18 cellular contexts compared by ENCODE assay signal in the genomic region with DNA sequence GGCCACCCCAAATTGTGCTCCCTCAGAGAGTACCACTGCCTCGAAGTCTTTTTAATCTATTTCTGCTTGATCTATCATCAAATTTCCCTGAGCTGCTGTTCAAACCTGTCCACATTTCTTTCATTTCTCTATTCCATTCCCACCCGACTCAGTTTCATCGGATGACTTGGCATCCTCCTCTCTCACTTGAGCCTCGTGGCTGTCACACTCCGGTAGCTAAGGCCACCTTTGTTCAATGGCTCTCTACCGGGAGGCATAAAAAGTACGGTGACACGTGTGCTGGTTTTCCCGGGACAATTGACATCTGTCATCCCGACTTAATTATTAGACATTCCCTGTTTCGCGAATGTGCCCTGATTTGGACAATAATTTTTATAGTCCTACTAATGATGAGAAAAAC. TPM values are rescaled to one million over a fixed set of nuclear protein-coding genes. Genes with fewer than 3 reads are reported as not detected.
DNase-seq lines count a peak whose midpoint lies in the region; ATAC-seq and TF ChIP-seq lines count a peak whose summit lies in the region.
"Had no signal": no experiment of that assay in that cellular context is flagged by ENCODE, and none has a peak within 500 bp of the region (broad histone marks: within the 10 kb centered on the region; RNA-seq: fewer than 3 reads in every experiment).

No MANE protein-coding gene starts in this region.

- H3K36me3 ChIP-seq in ACC112 (ENCODE audit: insufficient read depth, low read length) = no peaks in the 10 kb centered on the region

- H3K9me3 Mint-ChIP-seq in glutamatergic neuron (ENCODE audit: unreplicated experiment) = no peaks in the 10 kb centered on the region
- H3K9me3 Mint-ChIP-seq in activated CD4-positive, alpha-beta T cell treated with anti-CD3 and anti-CD28 coated beads for 36 hours (ENCODE audit: low read depth) = peaks cover 4% of the 10 kb centered on the region

- peak overlapping the region; percentile 44 for H3K4me3 Mint-ChIP-seq in glutamatergic neuron (ENCODE audit: unreplicated experiment)
- no peak overlapping the region for H3K4me3 Mint-ChIP-seq in activated CD4-positive, alpha-beta T cell treated with anti-CD3 and anti-CD28 coated beads for 36 hours
- H3K4me3 Mint-ChIP-seq: GM23338; T-helper 2 cell treated with Interferon-gamma antibody and Interleukin-4, amounts not matched to agents 5 μg/mL and 100 μg/mL, for 36 hours had no signal

- H3K79me2 ChIP-seq in ACC112 (ENCODE audit: control insufficient read depth, insufficient read depth, low read length, unreplicated experiment) = no peaks in the 10 kb centered on the region

- POLR2A ChIA-PET in activated CD4-positive, alpha-beta T cell treated with anti-CD3 and anti-CD28 coated beads for 36 hours (lab: Charles Lee) = no interaction called here

- intact Hi-C loops in activated CD4-positive, alpha-beta T cell treated with anti-CD3 and anti-CD28 coated beads for 36 hours (cut with DNase I, micrococcal nuclease) = loop anchor here in 1 of 2 experiments (5.0 to 10.0 kb wide), 2 partner anchors 159 to 271 kb away; no protein-coding TSS in a partner anchor

- H3K27me3 ChIP-seq in ACC112 (ENCODE audit: insufficient read depth, low read length) = peaks cover 17% of the 10 kb centered on the region; the same call in 1 of the 2 replicates

- no peak overlapping the region; the same call in 1 of the 2 replicates for H3K4me3 ChIP-seq in ACC112 (ENCODE audit: low read depth, low read length)
- H3K4me3 ChIP-seq: GM23338 had no signal

- CTCF ChIA-PET in activated CD4-positive, alpha-beta T cell treated with anti-CD3 and anti-CD28 coated beads for 36 hours (lab: Charles Lee) = interaction anchor here (0.6 to 1.2 kb wide), 2 partner anchors 20 to 159 kb away, joined by 3 to 4 read pairs; no protein-coding TSS in a partner anchor

- H3K4me1 Mint-ChIP-seq in glutamatergic neuron (ENCODE audit: low read depth, unreplicated experiment) = peaks cover 18% of the 10 kb centered on the region
- peaks cover 1% of the 10 kb centered on the region for H3K4me1 Mint-ChIP-seq in activated CD4-positive, alpha-beta T cell treated with anti-CD3 and anti-CD28 coated beads for 36 hours

- peaks cover 24% of the 10 kb centered on the region for H3K4me1 ChIP-seq in ACC112 (ENCODE audit: control insufficient read depth, insufficient read depth, low read length, unreplicated experiment)

- H3K36me3 Mint-ChIP-seq in glutamatergic neuron (ENCODE audit: unreplicated experiment) = no peaks in the 10 kb centered on the region
- H3K36me3 Mint-ChIP-seq in activated CD4-positive, alpha-beta T cell treated with anti-CD3 and anti-CD28 coated beads for 36 hours (ENCODE audit: low read depth) = no peaks in the 10 kb centered on the region

- H2AFZ ChIP-seq in ACC112 (ENCODE audit: low read length, unreplicated experiment) = no peak overlapping the region
- H2AFZ ChIP-seq: GM23338 had no signal

- H3K27ac Mint-ChIP-seq in glutamatergic neuron (ENCODE audit: unreplicated experiment) = no peak overlapping the region
- H3K27ac Mint-ChIP-seq in activated CD4-positive, alpha-beta T cell treated with anti-CD3 and anti-CD28 coated beads for 36 hours = no peak overlapping the region
- H3K27ac Mint-ChIP-seq: GM23338; T-helper 2 cell treated with Interferon-gamma antibody and Interleukin-4, amounts not matched to agents 5 μg/mL and 100 μg/mL, for 36 hours had no signal

- no peak for ATAC-seq in GM18868 (IDR thresholded peaks at IDR 0.05; ENCODE audit: unreplicated experiment)
- ATAC-seq in activated CD4-positive, alpha-beta T cell treated with anti-CD3 and anti-CD28 coated beads for 36 hours = no peak
- ATAC-seq: GM23338 had no signal

- TF ChIP-seq CTCF in glutamatergic neuron (IDR thresholded peaks at IDR 0.05; ENCODE audit: partially characterized antibody, unreplicated experiment) = no peak

- H3K27me3 Mint-ChIP-seq in glutamatergic neuron (ENCODE audit: unreplicated experiment) = no peaks in the 10 kb centered on the region
- peaks cover 15% of the 10 kb centered on the region for H3K27me3 Mint-ChIP-seq in activated CD4-positive, alpha-beta T cell treated with anti-CD3 and anti-CD28 coated beads for 36 hours

- DNase-seq in NCI-H1694 treated with DMSO at 0.1 percent for 48 hours (lab: John Stamatoyannopoulos, UW) (peak; percentile 49), glutamatergic neuron (no peak), pons (ENCODE audit: low spot score) (peak; percentile 8), AG08395 (ENCODE audit: low spot score) (no peak), occipital lobe (lab: John Stamatoyannopoulos, UW) (no peak)
- no peak for DNase-seq in activated CD4-positive, alpha-beta T cell treated with anti-CD3 and anti-CD28 coated beads for 36 hours
- DNase-seq: activated CD4-positive, alpha-beta T cell treated with anti-CD3 and anti-CD28 coated beads for 4 hours; activated gamma-delta T cell treated with Interleukin-2 at 50 U/mL for 16 hours; cortex of kidney; KG1; SIG-M5; stimulated activated naive CD4-positive, alpha-beta T cell had no signal

- peak overlapping the region; percentile 58; the same call in 1 of the 2 replicates for H3K27ac ChIP-seq in ACC112 (ENCODE audit: low read depth, low read length)
- H3K27ac ChIP-seq: epithelial cell of prostate had no signal

RNA-seq across cellular contexts. Expression of a gene that starts 22.6 kb away (rescaled TPM):
- total RNA-seq in glutamatergic neuron (ENCODE audit: unreplicated experiment) (12.6 TPM), occipital lobe (9.0 TPM)
- total RNA-seq in activated CD4-positive, alpha-beta T cell treated with anti-CD3 and anti-CD28 coated beads for 36 hours = 10 to 100 TPM; 21.5 to 35.3 TPM

RNA-seq across cellular contexts. Expression of a gene that starts 42.4 kb away (rescaled TPM):
- total RNA-seq in glutamatergic neuron (ENCODE audit: unreplicated experiment) (not detected), occipital lobe (not detected)
- not detected for total RNA-seq in activated CD4-positive, alpha-beta T cell treated with anti-CD3 and anti-CD28 coated beads for 36 hours
- total RNA-seq: GM23338, urinary bladder had no signal

Comparison
In these comparisons a context has a peak if more than half of its experiments do, and no peak if none do; other contexts are left out.
1. DNase-seq: peak in NCI-H1694 treated with DMSO at 0.1 percent for 48 hours (single experiment) and pons (single experiment); none in glutamatergic neuron (single experiment), AG08395 (single experiment), occipital lobe (single experiment) and activated CD4-positive, alpha-beta T cell treated with anti-CD3 and anti-CD28 coated beads for 36 hours (single experiment).